13 cellular contexts compared by ENCODE assay signal in genomic region chr7:38975944-38976392, GRCh38. TPM values are rescaled to one million over a fixed set of nuclear protein-coding genes. Genes with fewer than 3 reads are reported as not detected.
DNase-seq lines count a peak whose midpoint lies in the region; ATAC-seq and TF ChIP-seq lines count a peak whose summit lies in the region.
"Had no signal": no experiment of that assay in that cellular context is flagged by ENCODE, and none has a peak within 500 bp of the region (broad histone marks: within the 10 kb centered on the region; RNA-seq: fewer than 3 reads in every experiment).

No MANE protein-coding gene starts in this region.

- TF ChIP-seq CTCF in dorsolateral prefrontal cortex (IDR thresholded peaks at IDR 0.05 in 54 of 56, conservative IDR thresholded peaks at IDR 0.05 in 2 of 56; ENCODE audit: low read depth in 1 of 56, partially characterized antibody in 56 of 56): no peak
- no peak for TF ChIP-seq CTCF in upper lobe of right lung (IDR thresholded peaks at IDR 0.05)
- TF ChIP-seq CTCF in PC-3 (conservative IDR thresholded peaks at IDR 0.05; ENCODE audit: low read depth, low read length): no peak

- CTCF ChIA-PET in PC-3 (lab: Charles Lee): no interaction called here

- H3K36me3 ChIP-seq in mesendoderm (ENCODE audit: control insufficient read depth, insufficient read depth, low read length): no peaks in the 10 kb centered on the region
- H3K36me3 ChIP-seq in upper lobe of right lung: no peaks in the 10 kb centered on the region
- H3K36me3 ChIP-seq in PC-3 (ENCODE audit: low read depth, low read length): no peaks in the 10 kb centered on the region
- H3K36me3 ChIP-seq: spleen had no signal

- ATAC-seq in right cardiac atrium (peak in 1 of 2 donors; percentile 19), upper lobe of right lung (peak; percentile 38), HG02678 (IDR thresholded peaks at IDR 0.05; ENCODE audit: unreplicated experiment) (no peak), PC-3 (no peak)

- no TSS peak for BruUV-seq in PC-3 (replicated peaks; lab: Mats Ljungman, UMichigan)

- H3K4ac ChIP-seq in mesendoderm (ENCODE audit: low read depth, low read length): no peak overlapping the region

- POLR2A ChIA-PET in PC-3 (lab: Charles Lee; ENCODE audit: unreplicated experiment): no interaction called here

- H3K27me3 ChIP-seq in right cardiac atrium (ENCODE audit: control insufficient read depth, insufficient read depth) (peaks cover 4% of the 10 kb centered on the region), dorsolateral prefrontal cortex (peaks cover 0 to 52% (median 7%) of the 10 kb centered on the region in 45 donors), mesendoderm (ENCODE audit: insufficient read depth, low read length, poor library complexity) (no peaks in the 10 kb centered on the region), upper lobe of right lung (peaks cover 18% of the 10 kb centered on the region), PC-3 (ENCODE audit: low read length) (peaks cover 62% of the 10 kb centered on the region)

- peak overlapping the region; percentile 71 for H3K56ac ChIP-seq in mesendoderm (ENCODE audit: low read length)

- no peak overlapping the region for H3K27ac ChIP-seq in right cardiac atrium (ENCODE audit: low read length)
- peak overlapping the region in 55 of 59 donors; percentile 8 to 91 (median 68) for H3K27ac ChIP-seq in dorsolateral prefrontal cortex
- no peak overlapping the region for H3K27ac ChIP-seq in mesendoderm (ENCODE audit: low read depth, low read length)
- H3K27ac ChIP-seq in upper lobe of right lung: no peak overlapping the region
- H3K27ac ChIP-seq in PC-3 (ENCODE audit: low read length): no peak overlapping the region
- H3K27ac ChIP-seq: spleen had no signal

- no peak overlapping the region for H4K5ac ChIP-seq in mesendoderm (ENCODE audit: low read length)

- intact Hi-C loops in right cardiac atrium (cut with DNase I): no loop called here
- intact Hi-C loops in cardiac septum (cut with DNase I): no loop called here
- intact Hi-C loops in dorsolateral prefrontal cortex (cut with DNase I): loop anchor here in 1 of 2 donors (10.0 kb wide), 1 partner anchor 109 kb away; no protein-coding TSS in a partner anchor
- intact Hi-C loops in upper lobe of right lung (cut with DNase I): no loop called here
- intact Hi-C loops in PC-3 (cut with micrococcal nuclease): no loop called here

- H3K4me2 ChIP-seq in mesendoderm (ENCODE audit: low read length) (peak overlapping the region; percentile 43), PC-3 (ENCODE audit: low read length) (no peak overlapping the region)

- no peaks in the 10 kb centered on the region for H4K20me1 ChIP-seq in PC-3 (ENCODE audit: low read length)

- H3K4me3 ChIP-seq in right cardiac atrium (ENCODE audit: low read length) (peak overlapping the region; percentile 19), dorsolateral prefrontal cortex (peak overlapping the region in 58 of 59 donors; percentile 6 to 70 (median 53)), mesendoderm (ENCODE audit: low read length) (no peak overlapping the region), upper lobe of right lung (peak overlapping the region; percentile 15), PC-3 (ENCODE audit: low read length) (no peak overlapping the region)
- H3K4me3 ChIP-seq: spleen had no signal

- no peaks in the 10 kb centered on the region for H3F3A ChIP-seq in PC-3 (ENCODE audit: low read length, unreplicated experiment)

- H3K79me2 ChIP-seq in mesendoderm (ENCODE audit: control insufficient read depth, insufficient read depth, low read length) (no peaks in the 10 kb centered on the region), PC-3 (ENCODE audit: low read length) (no peaks in the 10 kb centered on the region)

- 2% methylated on average over 38 of the region's 38 CpGs for WGBS in right cardiac atrium
- no CpG with 5 or more reads among the region's 38 CpGs for whole genome bisulfite sequencing in mesendoderm (ENCODE audit: extremely low coverage, insufficient coverage, low lambda C conversion rate)

- H3K4me1 ChIP-seq in right cardiac atrium (ENCODE audit: control insufficient read depth, insufficient read depth, low read length): no peaks in the 10 kb centered on the region
- no peaks in the 10 kb centered on the region for H3K4me1 ChIP-seq in mesendoderm (ENCODE audit: control insufficient read depth, low read depth, low read length)
- no peaks in the 10 kb centered on the region for H3K4me1 ChIP-seq in upper lobe of right lung
- H3K4me1 ChIP-seq in PC-3 (ENCODE audit: insufficient read depth, low read length): no peaks in the 10 kb centered on the region

- no peaks in the 10 kb centered on the region for H3K79me1 ChIP-seq in mesendoderm (ENCODE audit: low read length)

- H3K18ac ChIP-seq in mesendoderm (ENCODE audit: low read length): peak overlapping the region; percentile 25

- H3K23ac ChIP-seq in mesendoderm (ENCODE audit: low read length): no peak overlapping the region

- H3K9ac ChIP-seq in mesendoderm (ENCODE audit: low read length): peak overlapping the region; percentile 53
- H3K9ac ChIP-seq in PC-3 (ENCODE audit: low read length): no peak overlapping the region

- H3K9me2 ChIP-seq in PC-3 (replicated peaks; ENCODE audit: low read length): no peaks in the 10 kb centered on the region

- H2BK120ac ChIP-seq in mesendoderm (ENCODE audit: low read depth, low read length): no peak overlapping the region

- H4K8ac ChIP-seq in mesendoderm (ENCODE audit: low read depth, low read length): peak overlapping the region; percentile 84

- DNase-seq in right cardiac atrium: peak; percentile 10 to 39 (median 33)
- DNase-seq in cardiac septum (ENCODE audit: low spot score): no peak
- peak in 5 of 10 donors; percentile 19 to 51 (median 36) for DNase-seq in dorsolateral prefrontal cortex
- peak; percentile 54 for DNase-seq in mesendoderm
- DNase-seq in upper lobe of right lung: peak; percentile 58
- no peak for DNase-seq in NCI-H2029 (lab: John Stamatoyannopoulos, UW)
- no peak for DNase-seq in PC-3
- DNase-seq: erythroblast, mammary epithelial cell, SIG-M5, spleen had no signal

- H3K9me3 ChIP-seq in right cardiac atrium (ENCODE audit: control insufficient read depth, low read length) (no peaks in the 10 kb centered on the region), upper lobe of right lung (no peaks in the 10 kb centered on the region), PC-3 (ENCODE audit: low read length) (no peaks in the 10 kb centered on the region)
- H3K9me3 ChIP-seq: spleen had no signal

- H2BK15ac ChIP-seq in mesendoderm (replicated peaks; ENCODE audit: low read depth): no peak overlapping the region

- no peak overlapping the region for H2BK5ac ChIP-seq in mesendoderm (ENCODE audit: low read length)

- no peak overlapping the region for H2AFZ ChIP-seq in PC-3 (ENCODE audit: low read length)

- no peak overlapping the region for H2AK5ac ChIP-seq in mesendoderm (ENCODE audit: low read length)

RNA-seq across cellular contexts. Expression of gene POU6F2, which starts 1.7 kb away (rescaled TPM):
- total RNA-seq in right cardiac atrium (1 to 10 TPM in 3 of 4 donors, under 1 TPM in 1; 0.81 to 3.4 (median 3.1) TPM), cardiac septum (0.19 TPM), dorsolateral prefrontal cortex (10 to 100 TPM in 115 of 120 experiments, 1 to 10 TPM in 5; 7.7 to 33.5 (median 18.8) TPM), upper lobe of right lung (0.78 TPM), PC-3 (2014; rRNA removed) (not detected in 2 replicates)
- polyA plus RNA-seq in right cardiac atrium: 0.86 TPM
- polyA plus RNA-seq in mesendoderm (2013, experiment 1 of 2): 0.95 TPM
- 0.88 TPM for polyA plus RNA-seq in mesendoderm (2013, experiment 2 of 2)
- polyA plus RNA-seq: BJ, mammary epithelial cell had no signal

Comparison
In these comparisons a context has a peak if more than half of its experiments do, and no peak if none do; other contexts are left out.
1. DNase-seq: peak in right cardiac atrium (3 of 3), mesendoderm (single experiment) and upper lobe of right lung (single experiment); none in cardiac septum (single experiment), NCI-H2029 (single experiment) and PC-3 (single experiment).
2. H3K27ac ChIP-seq: peak in dorsolateral prefrontal cortex (55 of 59); none in right cardiac atrium (single experiment), mesendoderm (single experiment), upper lobe of right lung (single experiment) and PC-3 (single experiment).
3. H3K4me3 ChIP-seq: peak in right cardiac atrium (single experiment), dorsolateral prefrontal cortex (58 of 59) and upper lobe of right lung (single experiment); none in mesendoderm (single experiment) and PC-3 (single experiment).